In genomic region chr11:44731685-44732411, GRCh38 we compare ENCODE assay signal across 15 cellular contexts. TPM values are rescaled to one million over a fixed set of nuclear protein-coding genes. Genes with fewer than 3 reads are reported as not detected.
DNase-seq lines count a peak whose midpoint lies in the region; ATAC-seq, FAIRE-seq and TF ChIP-seq lines count a peak whose summit lies in the region.
"Had no signal": no experiment of that assay in that cellular context is flagged by ENCODE, and none has a peak within 500 bp of the region (broad histone marks: within the 10 kb centered on the region; RNA-seq: fewer than 3 reads in every experiment).

No MANE protein-coding gene starts in this region.

- FAIRE-seq in D721Med (lab: Jason Lieb, UNC) = no peak

- H3K27ac Mint-ChIP-seq in endothelial cell (ENCODE audit: unreplicated experiment) = peak overlapping the region; percentile 18
- H3K27ac Mint-ChIP-seq: activated CD4-positive, alpha-beta memory T cell treated with anti-CD3 and anti-CD28 coated beads, Interleukin-2, amount 10 ng/mL, durations not matched to agents 7 days and 5 days; activated naive CD8-positive, alpha-beta T cell treated with anti-CD3 and anti-CD28 coated beads, Interleukin-2, amount 50 U/mL, for 24 hours; activated T-cell treated with anti-CD3 and anti-CD28 coated beads, Interleukin-2, amount 50 U/mL, for 72 hours had no signal

- TF ChIP-seq CTCF in AG10803 (conservative IDR thresholded peaks at IDR 0.05; ENCODE audit: low read length) (no peak), endothelial cell (IDR thresholded peaks at IDR 0.05; ENCODE audit: unreplicated experiment) (no peak), D721Med (IDR thresholded peaks at IDR 0.05; ENCODE audit: insufficient read depth, missing control alignments) (no peak), osteoblast (IDR thresholded peaks at IDR 0.05; ENCODE audit: extremely low read depth, low read depth, low read length) (no peak)

- peak overlapping the region; percentile 48 for H3K27ac ChIP-seq in muscle layer of duodenum (ENCODE audit: low read length)
- H3K27ac ChIP-seq in osteoblast (ENCODE audit: low read depth, low read length) = no peak overlapping the region
- H3K27ac ChIP-seq: SJCRH30, testis had no signal

- H3K4me3 Mint-ChIP-seq in endothelial cell (ENCODE audit: unreplicated experiment) = peak overlapping the region; percentile 63
- H3K4me3 Mint-ChIP-seq: activated CD4-positive, alpha-beta memory T cell treated with anti-CD3 and anti-CD28 coated beads, Interleukin-2, amount 10 ng/mL, durations not matched to agents 7 days and 5 days; activated naive CD8-positive, alpha-beta T cell treated with anti-CD3 and anti-CD28 coated beads, Interleukin-2, amount 50 U/mL, for 24 hours; activated T-cell treated with anti-CD3 and anti-CD28 coated beads, Interleukin-2, amount 50 U/mL, for 72 hours had no signal

- no peak overlapping the region for H3K4me3 ChIP-seq in AG10803 (ENCODE audit: low read length)
- no peak overlapping the region for H3K4me3 ChIP-seq in muscle layer of duodenum (ENCODE audit: low read depth in 1 of 2, low read length in 2 of 2)
- no peak overlapping the region for H3K4me3 ChIP-seq in osteoblast (ENCODE audit: insufficient read depth, low read length)
- H3K4me3 ChIP-seq: SJCRH30, testis had no signal

- H3K27me3 ChIP-seq in muscle layer of duodenum (ENCODE audit: low read depth, low read length) (no peaks in the 10 kb centered on the region), osteoblast (ENCODE audit: insufficient read depth, low read length) (peaks cover 59% of the 10 kb centered on the region)
- H3K27me3 ChIP-seq: SJCRH30, testis had no signal

- H3K9me3 Mint-ChIP-seq in endothelial cell (ENCODE audit: unreplicated experiment) = no peaks in the 10 kb centered on the region
- H3K9me3 Mint-ChIP-seq: activated CD4-positive, alpha-beta memory T cell treated with anti-CD3 and anti-CD28 coated beads, Interleukin-2, amount 10 ng/mL, durations not matched to agents 7 days and 5 days; activated naive CD8-positive, alpha-beta T cell treated with anti-CD3 and anti-CD28 coated beads, Interleukin-2, amount 50 U/mL, for 24 hours; activated T-cell treated with anti-CD3 and anti-CD28 coated beads, Interleukin-2, amount 50 U/mL, for 72 hours had no signal

- no peaks in the 10 kb centered on the region for H3K79me2 ChIP-seq in osteoblast (ENCODE audit: insufficient read depth, low read length)

- DNase-seq in AG10803 (ENCODE audit: low read depth) = peak; percentile 53
- DNase-seq in NCI-H446 treated with DMSO at 0.1 percent for 48 hours (lab: John Stamatoyannopoulos, UW) = peak; percentile 79
- DNase-seq in endothelial cell (ENCODE audit: low spot score) = no peak
- DNase-seq in DMS53 treated with DMSO at 0.1 percent for 48 hours (lab: John Stamatoyannopoulos, UW; ENCODE audit: unreplicated experiment) = no peak
- no peak for DNase-seq in D721Med (ENCODE audit: insufficient read length, low spot score)
- no peak for DNase-seq in osteoblast (ENCODE audit: insufficient read length, low spot score, missing footprints)
- DNase-seq: activated CD4-positive, alpha-beta memory T cell treated with anti-CD3 and anti-CD28 coated beads, Interleukin-2, amount 10 ng/mL, durations not matched to agents 7 days and 5 days; activated naive CD8-positive, alpha-beta T cell treated with anti-CD3 and anti-CD28 coated beads, Interleukin-2, amount 50 U/mL, for 24 hours; activated T-cell treated with anti-CD3 and anti-CD28 coated beads, Interleukin-2, amount 50 U/mL, for 72 hours; MM.1S; NCI-H2081 treated with DMSO at 0.1 percent for 48 hours; testis had no signal

- no peak for ATAC-seq in HG03045 (IDR thresholded peaks at IDR 0.05; ENCODE audit: unreplicated experiment)
- ATAC-seq: activated naive CD8-positive, alpha-beta T cell treated with anti-CD3 and anti-CD28 coated beads, Interleukin-2, amount 50 U/mL, for 24 hours; activated T-cell treated with anti-CD3 and anti-CD28 coated beads, Interleukin-2, amount 50 U/mL, for 72 hours had no signal

- H3K4me1 Mint-ChIP-seq in endothelial cell (ENCODE audit: unreplicated experiment) = peaks cover 78% of the 10 kb centered on the region

- peaks cover 51% of the 10 kb centered on the region for H3K36me3 Mint-ChIP-seq in endothelial cell (ENCODE audit: low read depth, unreplicated experiment)

- H3K9me3 ChIP-seq in muscle layer of duodenum (ENCODE audit: control insufficient read depth in 1 of 2, low read length in 2 of 2) (no peaks in the 10 kb centered on the region), osteoblast (ENCODE audit: low read depth, low read length) (no peaks in the 10 kb centered on the region)
- H3K9me3 ChIP-seq: SJCRH30, testis had no signal

- H3K4me1 ChIP-seq in muscle layer of duodenum (ENCODE audit: control insufficient read depth in 1 of 2, insufficient read depth in 2 of 2, low read length in 2 of 2) = peaks cover 0 to 40% of the 10 kb centered on the region in 2 donors
- peaks cover 7% of the 10 kb centered on the region for H3K4me1 ChIP-seq in osteoblast (ENCODE audit: insufficient read depth, low read length)

- no peak overlapping the region for H2AFZ ChIP-seq in osteoblast (ENCODE audit: low read length)

- H3K4me2 ChIP-seq in osteoblast (ENCODE audit: insufficient read depth, low read length) = no peak overlapping the region

- H4K20me1 ChIP-seq in osteoblast (ENCODE audit: insufficient read depth, low read length) = no peaks in the 10 kb centered on the region

- H3K27me3 Mint-ChIP-seq in endothelial cell (ENCODE audit: unreplicated experiment) = peaks cover 13% of the 10 kb centered on the region

- H3K36me3 ChIP-seq in muscle layer of duodenum (ENCODE audit: control insufficient read depth in 1 of 2, insufficient read depth in 2 of 2, low read length in 2 of 2) = no peaks in the 10 kb centered on the region
- H3K36me3 ChIP-seq in osteoblast (ENCODE audit: insufficient read depth, low read length) = no peaks in the 10 kb centered on the region
- H3K36me3 ChIP-seq: SJCRH30 had no signal

RNA-seq across cellular contexts. Expression of gene TSPAN18, which starts 5.1 kb away (rescaled TPM):
- total RNA-seq in endothelial cell (ENCODE audit: unreplicated experiment) = 717 TPM
- total RNA-seq in osteoblast = 3.2 and 5.8 TPM in 2 replicates

Comparison
In these comparisons a context has a peak if more than half of its experiments do, and no peak if none do; other contexts are left out.
1. DNase-seq: peak in AG10803 (single experiment) and NCI-H446 treated with DMSO at 0.1 percent for 48 hours (single experiment); none in endothelial cell (single experiment), DMS53 treated with DMSO at 0.1 percent for 48 hours (single experiment), D721Med (single experiment) and osteoblast (single experiment).
2. RNA of gene TSPAN18, which starts 5.1 kb away (total RNA-seq): 717 TPM in endothelial cell (single experiment); 3.2 to 5.8 TPM in osteoblast; every median in the first group is over 100 times any median in the second.